ENCODE assay signal across 8 cellular contexts in genomic region chr13:98779695-98780094, GRCh38. TPM values are rescaled to one million over a fixed set of nuclear protein-coding genes. Genes with fewer than 3 reads are reported as not detected.
"Had no signal": no experiment of that assay in that cellular context is flagged by ENCODE, and none has a peak within 500 bp of the region (broad histone marks: within the 10 kb centered on the region; RNA-seq: fewer than 3 reads in every experiment).

No MANE protein-coding gene starts in this region.

- H3K4me3 Mint-ChIP-seq: IgD-negative memory B cell had no signal

- H3K27ac Mint-ChIP-seq: IgD-negative memory B cell had no signal

- H3K4me3 ChIP-seq: K562 had no signal

- ATAC-seq: HepG2, K562 had no signal

- H3K9ac ChIP-seq: KMS-11 had no signal

- DNase-seq: IMR-90, KBM-7, KG1 had no signal

- H3K27ac ChIP-seq: HL-60, KMS-11 had no signal

- H3K36me3 Mint-ChIP-seq: IgD-negative memory B cell had no signal

- H3K4me2 ChIP-seq: KMS-11 had no signal

RNA-seq across cellular contexts. Expression of gene SLC15A1, which starts 27.2 kb away (rescaled TPM):
- polyA plus RNA-seq: IgD-negative memory B cell, IMR-90, K562 had no signal
